ENCODE assay signal across 34 cellular contexts in genomic region chr10:26290236-26290635, GRCh38.
"Had no signal": no experiment of that assay in that cellular context is flagged by ENCODE, and none has a peak within 500 bp of the region (broad histone marks: within the 10 kb centered on the region; RNA-seq: fewer than 3 reads in every experiment).

No MANE protein-coding gene starts in this region.

- H3K9ac ChIP-seq: KMS-11 had no signal

- H3K9me3 ChIP-seq: MG63 had no signal

- H3K36me3 ChIP-seq: MG63 had no signal

- H3K27ac ChIP-seq: KMS-11 had no signal

- H3K4me2 ChIP-seq: KMS-11 had no signal

- H3K27me3 ChIP-seq: MG63 had no signal

- H3K4me3 ChIP-seq: MG63 had no signal

- DNase-seq: Kasumi-1, MG63, MM.1S, MV-4-11, NCI-H1048, NCI-H1092, NCI-H1092 treated with DMSO at 0.1 percent for 48 hours, NCI-H1105, NCI-H1105 treated with DMSO at 0.1 percent for 48 hours, NCI-H1417, NCI-H1417 treated with DMSO at 0.1 percent for 48 hours, NCI-H1436, NCI-H1436 treated with DMSO at 0.1 percent for 48 hours, NCI-H146, NCI-H1694, NCI-H1694 treated with DMSO at 0.1 percent for 48 hours, NCI-H187, NCI-H187 treated with DMSO at 0.1 percent for 48 hours, NCI-H1930, NCI-H2029, NCI-H2029 treated with DMSO at 0.1 percent for 48 hours, NCI-H2081, NCI-H2081 treated with DMSO at 0.1 percent for 48 hours, NCI-H2107, NCI-H2171, NCI-H2171 treated with DMSO at 0.1 percent for 48 hours, NCI-H2227 treated with DMSO at 0.1 percent for 48 hours, NCI-H226, NCI-H345, NCI-H446, NCI-H446 treated with DMSO at 0.1 percent for 48 hours, NCI-H510A, NCI-H510A treated with DMSO at 0.1 percent for 48 hours had no signal
